In the genomic region with DNA sequence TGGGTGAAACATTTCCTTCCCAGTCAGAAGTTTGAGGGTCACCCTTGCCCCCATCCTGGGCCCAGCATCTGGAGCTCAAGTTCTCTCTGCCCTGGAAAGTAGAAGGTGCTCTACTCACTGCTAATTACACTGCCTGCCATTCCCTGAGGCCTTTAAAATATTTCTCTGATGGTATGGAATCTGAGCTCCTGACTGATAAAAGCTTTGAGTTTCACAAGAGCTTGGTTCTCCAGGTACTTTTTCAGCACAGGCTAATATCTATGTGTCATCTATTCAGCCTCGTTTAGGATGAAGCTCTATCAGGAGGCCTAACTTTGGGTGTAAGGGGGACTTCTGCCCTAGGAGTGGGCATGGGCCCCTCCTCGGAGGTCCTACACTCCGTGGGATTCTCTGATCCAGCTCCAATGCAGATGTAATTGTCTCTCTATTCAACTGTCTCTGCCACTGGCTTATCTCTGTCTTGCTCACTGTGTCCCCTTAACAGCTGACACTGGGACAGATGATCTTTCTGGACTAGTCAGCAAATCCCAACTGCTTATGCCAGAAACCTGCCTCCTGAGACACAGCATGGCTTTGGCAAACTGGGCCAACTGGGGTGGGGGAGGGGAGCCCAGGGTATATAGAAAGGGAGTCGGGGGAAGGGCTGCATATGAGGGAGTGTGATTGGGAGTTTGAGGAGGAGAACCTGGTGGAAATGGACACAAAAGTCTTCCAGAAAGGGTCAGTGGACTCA, we compare ENCODE assay signal across 16 cellular contexts.
DNase-seq lines count a peak whose midpoint lies in the region; ATAC-seq, FAIRE-seq and TF ChIP-seq lines count a peak whose summit lies in the region.
"Had no signal": no experiment of that assay in that cellular context is flagged by ENCODE, and none has a peak within 500 bp of the region (broad histone marks: within the 10 kb centered on the region; RNA-seq: fewer than 3 reads in every experiment).

No MANE protein-coding gene starts in this region.

- ATAC-seq in left ventricle myocardium superior (peak; percentile 29), Right ventricle myocardium superior (ENCODE audit: poor library complexity) (no peak), RWPE2 (ENCODE audit: low read depth) (peak; percentile 58), foreskin keratinocyte (no peak), HG02981 (IDR thresholded peaks at IDR 0.05; ENCODE audit: unreplicated experiment) (no peak)
- ATAC-seq: CD8-positive, alpha-beta T cell had no signal

- no peak overlapping the region for H3K9ac ChIP-seq in skeletal muscle tissue (ENCODE audit: low read depth in 1 of 3, low read length in 3 of 3)

- FAIRE-seq in frontal cortex (lab: Jason Lieb, UNC): no peak
- FAIRE-seq: GM18507 had no signal

- H3K4me1 ChIP-seq in RWPE2 (ENCODE audit: insufficient read depth, poor library complexity, severe bottlenecking) (peaks cover 23% of the 10 kb centered on the region), foreskin keratinocyte (peaks cover 13% of the 10 kb centered on the region), skeletal muscle tissue (ENCODE audit: control insufficient read depth in 3 of 3, insufficient read depth in 3 of 3, low read length in 3 of 3) (peaks cover 9 to 37% (median 16%) of the 10 kb centered on the region in 3 donors)

- H3K9me3 ChIP-seq in RWPE2 (ENCODE audit: severe bottlenecking) (no peaks in the 10 kb centered on the region), skeletal muscle tissue (ENCODE audit: control insufficient read depth in 3 of 3, low read length in 3 of 3) (no peaks in the 10 kb centered on the region)

- intact Hi-C loops in left ventricle myocardium superior (cut with micrococcal nuclease) (no loop called here), Right ventricle myocardium superior (cut with DNase I) (no loop called here)

- H3K4me3 ChIP-seq in RWPE2 (ENCODE audit: severe bottlenecking) (no peak overlapping the region), skeletal muscle tissue (ENCODE audit: low read length in 3 of 3) (no peak overlapping the region)

- H3K27ac ChIP-seq in RWPE2 (ENCODE audit: poor library complexity, severe bottlenecking) (peak overlapping the region; percentile 38), foreskin keratinocyte (no peak overlapping the region), skeletal muscle tissue (ENCODE audit: low read depth, low read length) (peak overlapping the region; percentile 28)

- in situ Hi-C loops in GM13977 (cut with MboI; ENCODE audit: low pct_unique_long_range_greater_than_20kb, low sequenced_read_pairs, unreplicated experiment): no loop called here

- DNase-seq in left ventricle myocardium superior (no peak), Right ventricle myocardium superior (no peak), RWPE2 (ENCODE audit: low spot score) (no peak), foreskin keratinocyte (peak; percentile 56 to 89), frontal cortex (ENCODE audit: low spot score in 2 of 2) (no peak), GM13977 (ENCODE audit: low spot score) (no peak)
- DNase-seq: ACHN; CD8-positive, alpha-beta T cell; H7; Karpas-422; NCI-H1930; NCI-H2171 treated with DMSO at 0.1 percent for 48 hours; NCI-H510A treated with DMSO at 0.1 percent for 48 hours had no signal

- H3K36me3 ChIP-seq in RWPE2 (ENCODE audit: low read depth) (no peaks in the 10 kb centered on the region), skeletal muscle tissue (ENCODE audit: control insufficient read depth in 3 of 3, insufficient read depth in 3 of 3, low read length in 3 of 3) (no peaks in the 10 kb centered on the region)

- H3K27me3 ChIP-seq in RWPE2 (ENCODE audit: insufficient read depth, poor library complexity, severe bottlenecking): no peaks in the 10 kb centered on the region
- H3K27me3 ChIP-seq in foreskin keratinocyte: no peaks in the 10 kb centered on the region
- no peaks in the 10 kb centered on the region for H3K27me3 ChIP-seq in skeletal muscle tissue (ENCODE audit: control insufficient read depth in 3 of 3, insufficient read depth in 3 of 3, low read length in 3 of 3)

- TF ChIP-seq CTCF in RWPE2 (IDR thresholded peaks at IDR 0.05; ENCODE audit: poor library complexity, severe bottlenecking) (no peak), foreskin keratinocyte (conservative IDR thresholded peaks at IDR 0.05) (no peak), GM13977 (IDR thresholded peaks at IDR 0.05; ENCODE audit: extremely low read depth, insufficient read depth, missing control alignments) (no peak)

Comparison
In these comparisons a context has a peak if more than half of its experiments do, and no peak if none do; other contexts are left out.
1. ATAC-seq: peak in left ventricle myocardium superior (single experiment) and RWPE2 (single experiment); none in Right ventricle myocardium superior (single experiment), foreskin keratinocyte (single experiment) and HG02981 (single experiment).
2. DNase-seq: peak in foreskin keratinocyte (2 of 2); none in left ventricle myocardium superior (single experiment), Right ventricle myocardium superior (single experiment), RWPE2 (single experiment), frontal cortex (0 of 2) and GM13977 (single experiment).